8 cellular contexts compared by ENCODE assay signal in genomic region chr1:108239433-108239832, GRCh38. TPM values are rescaled to one million over a fixed set of nuclear protein-coding genes. Genes with fewer than 3 reads are reported as not detected.
"Had no signal": no experiment of that assay in that cellular context is flagged by ENCODE, and none has a peak within 500 bp of the region (broad histone marks: within the 10 kb centered on the region; RNA-seq: fewer than 3 reads in every experiment).

No MANE protein-coding gene starts in this region.

RNA-seq across cellular contexts. Expression of gene NBPF4, which starts 4.4 kb away (rescaled TPM):
- total RNA-seq: activated B cell treated with CpG ODN at 0.5 μM for 24 hours; activated CD4-positive, alpha-beta memory T cell treated with anti-CD3 and anti-CD28 coated beads for 36 hours; activated CD4-positive, alpha-beta memory T cell treated with anti-CD3 and anti-CD28 coated beads, Interleukin-2, amount 10 ng/mL, durations not matched to agents 7 days and 5 days; activated CD4-positive, alpha-beta T cell treated with anti-CD3 and anti-CD28 coated beads, Interleukin-2, amount 10 ng/mL, durations not matched to agents 24 days and 14 days; activated CD8-positive, alpha-beta T cell treated with anti-CD3 and anti-CD28 coated beads for 36 hours; activated CD8-positive, alpha-beta T cell treated with anti-CD3 and anti-CD28 coated beads, Interleukin-2, amount 10 ng/mL, durations not matched to agents 7 days and 5 days; T-helper 17 cell; WTC11 had no signal
